31 cellular contexts compared by ENCODE assay signal in genomic region chr12:102669056-102669455, GRCh38.
"Had no signal": no experiment of that assay in that cellular context is flagged by ENCODE, and none has a peak within 500 bp of the region (broad histone marks: within the 10 kb centered on the region; RNA-seq: fewer than 3 reads in every experiment).

No MANE protein-coding gene starts in this region.

- H3K36me3 Mint-ChIP-seq: activated naive CD8-positive, alpha-beta T cell treated with anti-CD3 and anti-CD28 coated beads for 36 hours had no signal

- H3K4me1 Mint-ChIP-seq: activated naive CD8-positive, alpha-beta T cell treated with anti-CD3 and anti-CD28 coated beads for 36 hours; activated T-helper 17 cell treated with anti-CD3 and anti-CD28 coated beads, Interleukin-2, amount 50 U/mL, for 72 hours; central memory CD8-positive, alpha-beta T cell had no signal

- DNase-seq: activated CD4-positive, alpha-beta T cell treated with anti-CD3 and anti-CD28 coated beads for 1 hour; activated CD4-positive, alpha-beta T cell treated with anti-CD3 and anti-CD28 coated beads for 48 hours; activated CD4-positive, CD25-positive, alpha-beta regulatory T cell; activated CD8-positive, alpha-beta T cell treated with anti-CD3 and anti-CD28 coated beads for 36 hours; activated effector memory CD4-positive, alpha-beta T cell treated with anti-CD3 and anti-CD28 coated beads, Interleukin-2, amount 50 U/mL, for 16 hours; activated naive CD4-positive, alpha-beta T cell; activated naive CD4-positive, alpha-beta T cell treated with anti-CD3 and anti-CD28 coated beads, Interleukin-2, amount 50 U/mL, for 16 hours; activated naive CD8-positive, alpha-beta T cell treated with anti-CD3 and anti-CD28 coated beads for 36 hours; activated T-cell treated with anti-CD3 and anti-CD28 coated beads, Interleukin-2, amount 50 U/mL, for 1 hour; activated T-cell treated with anti-CD3 and anti-CD28 coated beads, Interleukin-2, amount 50 U/mL, for 72 hours; amniotic stem cell; aorta; Kasumi-1; MM.1S; NCI-H1092; NCI-H1436 treated with DMSO at 0.1 percent for 48 hours; NCI-H1694 treated with DMSO at 0.1 percent for 48 hours; NCI-H2029; NCI-H345; NCI-H524 treated with DMSO at 0.1 percent for 48 hours; PC-3; Peyer's patch; RPMI8226; SIG-M5; SW 1271; T-helper 1 cell; T1000; WERI-Rb-1 had no signal

- H3K27ac Mint-ChIP-seq: activated CD8-positive, alpha-beta T cell treated with anti-CD3 and anti-CD28 coated beads for 36 hours; activated naive CD8-positive, alpha-beta T cell treated with anti-CD3 and anti-CD28 coated beads for 36 hours; activated T-cell treated with anti-CD3 and anti-CD28 coated beads, Interleukin-2, amount 50 U/mL, for 72 hours; activated T-helper 17 cell treated with anti-CD3 and anti-CD28 coated beads, Interleukin-2, amount 50 U/mL, for 72 hours had no signal

- ATAC-seq: activated CD8-positive, alpha-beta T cell treated with anti-CD3 and anti-CD28 coated beads for 36 hours; activated T-cell treated with anti-CD3 and anti-CD28 coated beads, Interleukin-2, amount 50 U/mL, for 72 hours; activated T-helper 17 cell treated with anti-CD3 and anti-CD28 coated beads, Interleukin-2, amount 50 U/mL, for 72 hours; PC-3 had no signal

- H3K27me3 Mint-ChIP-seq: activated T-helper 17 cell treated with anti-CD3 and anti-CD28 coated beads, Interleukin-2, amount 50 U/mL, for 72 hours had no signal

- H3K4me3 ChIP-seq: cardiac muscle cell, Peyer's patch had no signal

- H3K4me3 Mint-ChIP-seq: activated CD8-positive, alpha-beta T cell treated with anti-CD3 and anti-CD28 coated beads for 36 hours; activated naive CD8-positive, alpha-beta T cell treated with anti-CD3 and anti-CD28 coated beads for 36 hours; activated T-cell treated with anti-CD3 and anti-CD28 coated beads, Interleukin-2, amount 50 U/mL, for 72 hours; activated T-helper 17 cell treated with anti-CD3 and anti-CD28 coated beads, Interleukin-2, amount 50 U/mL, for 72 hours; central memory CD8-positive, alpha-beta T cell had no signal
